In the genomic region with DNA sequence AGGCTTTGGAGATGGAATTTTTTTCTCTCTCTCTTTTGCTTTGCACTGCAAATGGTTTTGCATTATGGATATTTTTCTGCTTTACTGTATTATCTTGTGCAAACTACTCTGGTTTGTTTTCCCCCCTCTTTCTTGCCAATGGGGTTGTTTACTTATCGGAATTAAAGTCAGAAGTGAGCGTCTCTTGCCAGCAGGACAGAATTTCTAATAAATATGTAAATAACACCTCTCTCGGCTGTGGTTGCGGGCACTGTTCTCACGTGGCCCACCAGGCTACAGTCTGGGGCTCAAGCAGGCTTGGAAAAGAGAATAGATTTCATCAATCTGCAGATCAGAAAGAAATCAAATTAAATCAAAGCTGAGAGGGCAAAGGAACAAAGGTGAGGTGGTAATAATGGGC, we compare ENCODE assay signal across 22 cellular contexts.
"Had no signal": no experiment of that assay in that cellular context is flagged by ENCODE, and none has a peak within 500 bp of the region (broad histone marks: within the 10 kb centered on the region; RNA-seq: fewer than 3 reads in every experiment).

No MANE protein-coding gene starts in this region.

- DNase-seq: IMR-90; Karpas-422; KG1; MG63; NCI-H1694; NCI-H187 treated with DMSO at 0.1 percent for 48 hours; NCI-H2029 treated with DMSO at 0.1 percent for 48 hours; NCI-H2171 treated with DMSO at 0.1 percent for 48 hours; NCI-H345; NCI-H446 treated with DMSO at 0.1 percent for 48 hours; NCI-H510A treated with DMSO at 0.1 percent for 48 hours; NCI-H748 treated with DMSO at 0.1 percent for 48 hours; NK-92 treated with Interleukin-12 subunit alpha and Interleukin-12 subunit beta, amount 100 ng/mL, for 24 hours; PC-3; SHP77 treated with DMSO at 0.1 percent for 48 hours; SJCRH30; T-helper 1 cell; T-helper 17 cell had no signal

- H3K9me3 ChIP-seq: MG63, SJCRH30 had no signal

- H3K4me1 ChIP-seq: SJCRH30 had no signal

- H3K27me3 ChIP-seq: MG63, SJCRH30 had no signal

- H3K4me3 ChIP-seq: MG63, SJCRH30 had no signal

- H3K36me3 ChIP-seq: MG63, SJCRH30 had no signal

- H3K27ac ChIP-seq: SJCRH30 had no signal

- ATAC-seq: HepG2, Panc1, PC-3, Right ventricle myocardium inferior, SK-N-SH treated with all-trans-retinoic acid at 6 μM for 48 hours, T-helper 17 cell had no signal
